In the genomic region with DNA sequence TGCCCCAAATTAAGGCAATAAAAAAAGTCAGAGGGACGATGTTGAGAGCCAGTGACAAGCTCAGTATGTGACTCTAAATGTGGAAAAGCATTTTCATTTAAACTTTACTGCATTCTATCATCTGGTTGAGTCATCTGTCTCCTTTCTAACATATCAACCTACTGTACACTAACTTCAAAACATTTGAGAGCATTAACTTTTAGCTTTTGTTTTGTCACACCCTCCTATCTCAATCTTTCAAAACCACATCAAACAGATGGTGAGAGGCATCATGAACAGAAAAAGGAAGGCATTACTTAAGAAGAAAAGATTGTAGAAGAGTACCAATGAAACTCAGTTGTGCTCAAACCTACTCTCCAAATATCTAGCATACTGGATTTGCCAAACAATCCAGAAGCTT, we compare ENCODE assay signal across 1 cellular context.
TF ChIP-seq lines count a peak whose summit lies in the region.

No MANE protein-coding gene starts in this region.

TF ChIP-seq in IMR-90, 13 proteins besides CTCF, POLR2A, EP300 and RAD21 (continued from another document):
- no peak for TF ChIP-seq MXI1 (IDR thresholded peaks at IDR 0.05; ENCODE audit: borderline replicate concordance, low read depth, low read length)
